Comparison of ENCODE assay signal across 9 cellular contexts in genomic region chr12:116687888-116688287, GRCh38. TPM values are rescaled to one million over a fixed set of nuclear protein-coding genes. Genes with fewer than 3 reads are reported as not detected.
DNase-seq lines count a peak whose midpoint lies in the region; ATAC-seq and TF ChIP-seq lines count a peak whose summit lies in the region.
"Had no signal": no experiment of that assay in that cellular context is flagged by ENCODE, and none has a peak within 500 bp of the region (broad histone marks: within the 10 kb centered on the region; RNA-seq: fewer than 3 reads in every experiment).

No MANE protein-coding gene starts in this region.

- peak; percentile 73 for TF ChIP-seq CTCF in HFFc6 (IDR thresholded peaks at IDR 0.05)
- TF ChIP-seq CTCF in epithelial cell of proximal tubule (conservative IDR thresholded peaks at IDR 0.05; ENCODE audit: low read depth, low read length) = peak; percentile 49
- peak; percentile 50 for TF ChIP-seq CTCF in osteoblast (IDR thresholded peaks at IDR 0.05; ENCODE audit: extremely low read depth, low read depth, low read length)
- no peak for TF ChIP-seq CTCF in GM20000 (IDR thresholded peaks at IDR 0.05; ENCODE audit: extremely low read depth, missing control alignments)

- POLR2A ChIA-PET in T-cell (lab: Charles Lee) = no interaction called here

- H3K9me3 ChIP-seq in osteoblast (ENCODE audit: low read depth, low read length) = no peaks in the 10 kb centered on the region
- H3K9me3 ChIP-seq: thoracic aorta had no signal

- H3K4me3 ChIP-seq in epithelial cell of proximal tubule (ENCODE audit: low read depth, low read length) = no peak overlapping the region
- no peak overlapping the region for H3K4me3 ChIP-seq in osteoblast (ENCODE audit: insufficient read depth, low read length)
- H3K4me3 ChIP-seq: thoracic aorta had no signal

- no peak overlapping the region for H3K27ac Mint-ChIP-seq in HFFc6
- H3K27ac Mint-ChIP-seq in T-cell = no peak overlapping the region

- peak in 2 of 4 experiments; percentile 23 to 36 for ATAC-seq in T-cell (replicated peaks in 1 of 4)

- H3K4me1 Mint-ChIP-seq in HFFc6 (ENCODE audit: low read depth) (peaks cover 3% of the 10 kb centered on the region), T-cell (peaks cover 0 to 1% (median under 1%) of the 10 kb centered on the region in 3 donors)

- H3K36me3 ChIP-seq in osteoblast (ENCODE audit: insufficient read depth, low read length) = no peaks in the 10 kb centered on the region
- H3K36me3 ChIP-seq: thoracic aorta had no signal

- H3K27me3 Mint-ChIP-seq in HFFc6 (ENCODE audit: insufficient read depth) (peaks cover 22% of the 10 kb centered on the region), T-cell (peaks cover 11 to 16% of the 10 kb centered on the region in 2 donors)

- H3K4me2 ChIP-seq in osteoblast (ENCODE audit: insufficient read depth, low read length) = no peak overlapping the region

- H4K20me1 ChIP-seq in osteoblast (ENCODE audit: insufficient read depth, low read length) = no peaks in the 10 kb centered on the region

- H3K9me3 Mint-ChIP-seq in HFFc6 (peaks cover 4% of the 10 kb centered on the region; the same call in 1 of the 2 replicates), T-cell (no peaks in the 10 kb centered on the region)

- no peak overlapping the region for H3K27ac ChIP-seq in osteoblast (ENCODE audit: low read depth, low read length)
- H3K27ac ChIP-seq: thoracic aorta had no signal

- no peaks in the 10 kb centered on the region for H3K36me3 Mint-ChIP-seq in HFFc6 (ENCODE audit: low read depth)
- no peaks in the 10 kb centered on the region for H3K36me3 Mint-ChIP-seq in T-cell

- H3K27me3 ChIP-seq in osteoblast (ENCODE audit: insufficient read depth, low read length) = peaks cover 13% of the 10 kb centered on the region

- CTCF ChIA-PET in T-cell (lab: Charles Lee) = interaction anchor here (0.5 to 1.0 kb wide), 4 partner anchors 22 to 568 kb away, joined by 3 to 5 read pairs (median 3); no protein-coding TSS in a partner anchor

- H3K4me3 Mint-ChIP-seq in HFFc6 (no peak overlapping the region), T-cell (no peak overlapping the region)

- H2AFZ ChIP-seq in osteoblast (ENCODE audit: low read length) = no peak overlapping the region

- no peaks in the 10 kb centered on the region for H3K4me1 ChIP-seq in osteoblast (ENCODE audit: insufficient read depth, low read length)

- DNase-seq in CD1c-positive myeloid dendritic cell (ENCODE audit: extremely low spot score) (peak; percentile 64), HFFc6 (no peak), T-cell (peak in 19 of 34 experiments; percentile 6 to 41 (median 14)), epithelial cell of proximal tubule (ENCODE audit: low read depth) (no peak), osteoblast (ENCODE audit: insufficient read length, low spot score, missing footprints) (peak; percentile 39), GM20000 (ENCODE audit: low spot score) (no peak), cerebellar nuclear complex (lab: John Stamatoyannopoulos, UW) (no peak), NCI-H2107 treated with DMSO at 0.1 percent for 48 hours (lab: John Stamatoyannopoulos, UW; ENCODE audit: unreplicated experiment) (no peak)

- H3K79me2 ChIP-seq in osteoblast (ENCODE audit: insufficient read depth, low read length) = no peaks in the 10 kb centered on the region

RNA-seq across cellular contexts. Expression of gene SPRING1, which starts 50.0 kb away (rescaled TPM):
- total RNA-seq in HFFc6 (2021; fragmentation: NEBNext Ultra II Directional; extraction: Animal tissue kit (Norgen Biotek cat#: 25700)) = 10 to 100 TPM; 29.3 to 39.5 (median 35.8) TPM
- total RNA-seq in T-cell = 10 to 100 TPM; 15.0 to 31.7 (median 30.9) TPM
- 32.6 and 49.9 TPM in 2 replicates for total RNA-seq in epithelial cell of proximal tubule
- total RNA-seq in osteoblast = 27.1 and 29.0 TPM in 2 replicates

RNA-seq across cellular contexts. Expression of gene RNFT2, which starts 50.2 kb away (rescaled TPM):
- total RNA-seq in HFFc6 (2021; fragmentation: NEBNext Ultra II Directional; extraction: Animal tissue kit (Norgen Biotek cat#: 25700)) = 10 to 100 TPM in 4 of 6 experiments, 1 to 10 TPM in 2; 7.1 to 12.0 (median 11.2) TPM
- total RNA-seq in T-cell (1 to 10 TPM; 5.1 to 7.6 (median 6.9) TPM), epithelial cell of proximal tubule (4.3 and 10.5 TPM in 2 replicates), osteoblast (2.4 and 3.3 TPM in 2 replicates)

Comparison
In these comparisons a context has a peak if more than half of its experiments do, and no peak if none do; other contexts are left out.
1. DNase-seq: peak in CD1c-positive myeloid dendritic cell (single experiment), T-cell (19 of 34) and osteoblast (single experiment); none in HFFc6 (single experiment), epithelial cell of proximal tubule (single experiment), GM20000 (single experiment), cerebellar nuclear complex (0 of 2) and NCI-H2107 treated with DMSO at 0.1 percent for 48 hours (single experiment).